1 cellular context compared by ENCODE assay signal in the genomic region with DNA sequence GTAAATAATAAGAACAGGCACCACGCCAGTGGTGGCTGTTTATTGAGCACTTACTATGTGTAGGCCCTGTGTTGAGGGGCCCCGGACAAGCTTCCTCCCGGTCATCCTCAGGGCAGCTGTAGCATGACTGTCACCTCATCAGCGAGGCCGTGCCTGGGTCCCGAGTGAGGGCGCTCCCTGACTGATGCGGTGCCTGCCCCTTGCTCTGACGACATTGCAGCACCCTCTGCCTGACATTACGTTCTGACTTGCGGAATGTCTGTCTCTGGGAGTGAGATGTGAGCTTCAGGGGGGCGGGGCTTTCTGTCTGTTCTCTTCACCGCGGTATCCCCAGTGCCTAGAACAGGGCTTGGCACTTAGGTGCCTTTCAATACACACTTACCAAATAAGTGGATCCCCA.
TF ChIP-seq lines count a peak whose summit lies in the region.

No MANE protein-coding gene starts in this region.

TF ChIP-seq in WTC11, 78 proteins besides CTCF, POLR2A, EP300 and RAD21 (continued from another document):
- TF ChIP-seq EMX1 (CRISPR knock-in tag; IDR thresholded peaks at IDR 0.05) (no peak), ESRRA (CRISPR knock-in tag; IDR thresholded peaks at IDR 0.05; ENCODE audit: borderline replicate concordance) (no peak), FOXK1 (CRISPR knock-in tag; IDR thresholded peaks at IDR 0.05) (no peak), ZNF512 (CRISPR knock-in tag; IDR thresholded peaks at IDR 0.05; ENCODE audit: borderline replicate concordance) (no peak), TP53 (CRISPR knock-in tag; IDR thresholded peaks at IDR 0.05) (no peak), GTF2I (CRISPR knock-in tag; conservative IDR thresholded peaks at IDR 0.05) (no peak), CREM (CRISPR knock-in tag; IDR thresholded peaks at IDR 0.05) (no peak)
